ENCODE assay signal across 8 cellular contexts in genomic region chr2:112138143-112139032, GRCh38. TPM values are rescaled to one million over a fixed set of nuclear protein-coding genes. Genes with fewer than 3 reads are reported as not detected.
A peak's percentile ranks its signal among the peaks of the same experiment; 100 is the strongest.
DNase-seq lines count a peak whose midpoint lies in the region; ATAC-seq and TF ChIP-seq lines count a peak whose summit lies in the region.

FBLN7 (plus strand) TSS chr2:112138385; CDS start chr2:112138656, 271 bp downstream.

- H3K9me3 Mint-ChIP-seq in endodermal cell (peaks cover 7% of the 10 kb centered on the region), natural killer cell (no peaks in the 10 kb centered on the region)

- H3K27me3 Mint-ChIP-seq in endodermal cell (ENCODE audit: insufficient read depth) (peaks cover 72% of the 10 kb centered on the region), natural killer cell (ENCODE audit: low read depth in 2 of 2) (peaks cover 33 to 42% of the 10 kb centered on the region in 2 donors)

- peaks cover 68% of the 10 kb centered on the region for H3K27me3 ChIP-seq in endodermal cell (ENCODE audit: control insufficient read depth, insufficient read depth, low read length, poor library complexity, severe bottlenecking)

- H3K9me3 ChIP-seq in endodermal cell (ENCODE audit: control insufficient read depth, low read length), result no peaks in the 10 kb centered on the region

- H3K27ac Mint-ChIP-seq in endodermal cell, result no peak within 1 kb of the TSS
- H3K27ac Mint-ChIP-seq in natural killer cell, result no peak within 1 kb of the TSS

- H3K4me1 Mint-ChIP-seq in endodermal cell, result peaks cover 2% of the 10 kb centered on the region
- no peaks in the 10 kb centered on the region for H3K4me1 Mint-ChIP-seq in natural killer cell

- DNase-seq in NCI-H2227 (lab: John Stamatoyannopoulos, UW; ENCODE audit: unreplicated experiment), result peak; percentile 67
- DNase-seq in NCI-H2227 treated with DMSO at 0.1 percent for 48 hours (lab: John Stamatoyannopoulos, UW), result no peak
- peak; percentile 54 for DNase-seq in RPMI7951 (ENCODE audit: low read depth)
- peak; percentile 72 for DNase-seq in endodermal cell
- no peak for DNase-seq in natural killer cell
- no peak for DNase-seq in effector CD4-positive, alpha-beta T cell
- DNase-seq in occipital lobe (lab: John Stamatoyannopoulos, UW), result no peak

- no peaks in the 10 kb centered on the region for H3K36me3 Mint-ChIP-seq in endodermal cell (ENCODE audit: low read depth)
- H3K36me3 Mint-ChIP-seq in natural killer cell, result no peaks in the 10 kb centered on the region

- no peak for TF ChIP-seq POLR2A in GM18505 (IDR thresholded peaks at IDR 0.05; ENCODE audit: borderline replicate concordance, extremely low read depth, insufficient read depth, insufficient read length)

- peaks cover 3% of the 10 kb centered on the region for H3K4me1 ChIP-seq in endodermal cell (ENCODE audit: control insufficient read depth, insufficient read depth, low read length)

- no peak for TF ChIP-seq CTCF in endodermal cell (conservative IDR thresholded peaks at IDR 0.05)
- no peak for TF ChIP-seq CTCF in natural killer cell (IDR thresholded peaks at IDR 0.05)

- 0 to 1% methylated on average over 8 to 84 of the region's 84 CpGs for WGBS in endodermal cell (ENCODE audit: insufficient coverage in 1 of 2, insufficient read length in 1 of 2), 2 experiments

- peak within 1 kb of the TSS; percentile 70 for H3K4me3 Mint-ChIP-seq in endodermal cell
- peak within 1 kb of the TSS; percentile 61 for H3K4me3 Mint-ChIP-seq in natural killer cell

- ATAC-seq in natural killer cell, result peak in 2 of 3 donors; percentile 13 to 19
- ATAC-seq in GM18505 (IDR thresholded peaks at IDR 0.05; ENCODE audit: unreplicated experiment), result no peak

- peak within 1 kb of the TSS; percentile 11 for H3K9ac ChIP-seq in endodermal cell (ENCODE audit: extremely low read depth, low read length, poor library complexity, severe bottlenecking)

- no peak within 1 kb of the TSS for H3K27ac ChIP-seq in endodermal cell (ENCODE audit: low read depth, low read length)

- intact Hi-C loops in natural killer cell (cut with micrococcal nuclease), result no loop called here

- no peaks in the 10 kb centered on the region for H3K36me3 ChIP-seq in endodermal cell (ENCODE audit: control insufficient read depth, insufficient read depth, low read length)

- peak within 1 kb of the TSS; percentile 79 for H3K4me3 ChIP-seq in endodermal cell (ENCODE audit: low read length)

RNA-seq across cellular contexts. Expression of gene FBLN7, which starts in this region (rescaled TPM):
- total RNA-seq in RPMI7951 (2014; rRNA removed; shearing (Covaris generic)), result 10.2 and 10.4 TPM in 2 replicates
- total RNA-seq in endodermal cell (1 to 10 TPM; 4.0 to 8.7 TPM), natural killer cell (under 1 TPM in 2 of 3 donors, not detected in 1; 0.25 to 0.48 TPM), occipital lobe (0.62 TPM)
- 16.0 TPM for polyA plus RNA-seq in endodermal cell (2013, experiment 1 of 2)
- polyA plus RNA-seq in endodermal cell (2013, experiment 2 of 2), result 13.9 TPM

Comparison
In these comparisons a context has a peak if more than half of its experiments do, and no peak if none do; other contexts are left out.
1. DNase-seq: peak in NCI-H2227 (single experiment), RPMI7951 (single experiment) and endodermal cell (single experiment); none in NCI-H2227 treated with DMSO at 0.1 percent for 48 hours (single experiment), natural killer cell (single experiment), effector CD4-positive, alpha-beta T cell (single experiment) and occipital lobe (single experiment).
2. Peak in ATAC-seq in natural killer cell; RNA of the gene not detected or under 1 TPM.